ENCODE assay signal across 2 cellular contexts in the genomic region with DNA sequence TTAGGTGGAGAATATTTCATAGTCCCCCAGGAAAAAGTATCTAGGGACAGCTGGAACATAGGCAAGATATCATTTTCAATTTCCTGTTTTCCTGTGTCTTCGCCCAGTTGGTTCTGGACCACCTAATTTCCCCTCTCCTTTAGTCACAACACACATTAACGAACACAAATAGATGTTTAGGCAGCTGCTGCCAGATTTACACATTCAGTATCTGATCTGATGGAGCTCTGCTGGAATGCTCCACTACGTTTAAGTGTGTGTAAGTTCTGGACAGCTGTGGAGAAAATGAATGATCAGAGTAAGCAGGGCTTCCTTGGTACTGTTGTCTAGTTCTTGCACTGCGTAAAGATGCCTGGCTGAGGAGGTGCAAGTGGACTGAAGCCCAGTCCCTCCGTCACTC.
TF ChIP-seq lines count a peak whose summit lies in the region.

No MANE protein-coding gene starts in this region.

TF ChIP-seq in GM23338, 12 proteins besides CTCF, POLR2A, EP300 and RAD21 (continues in another document):
- TF ChIP-seq NANOG (IDR thresholded peaks at IDR 0.05; ENCODE audit: borderline replicate concordance), result no peak
- TF ChIP-seq EZH2 (IDR thresholded peaks at IDR 0.05; ENCODE audit: low read depth, unreplicated experiment), result no peak
- TF ChIP-seq, protein P1, sequence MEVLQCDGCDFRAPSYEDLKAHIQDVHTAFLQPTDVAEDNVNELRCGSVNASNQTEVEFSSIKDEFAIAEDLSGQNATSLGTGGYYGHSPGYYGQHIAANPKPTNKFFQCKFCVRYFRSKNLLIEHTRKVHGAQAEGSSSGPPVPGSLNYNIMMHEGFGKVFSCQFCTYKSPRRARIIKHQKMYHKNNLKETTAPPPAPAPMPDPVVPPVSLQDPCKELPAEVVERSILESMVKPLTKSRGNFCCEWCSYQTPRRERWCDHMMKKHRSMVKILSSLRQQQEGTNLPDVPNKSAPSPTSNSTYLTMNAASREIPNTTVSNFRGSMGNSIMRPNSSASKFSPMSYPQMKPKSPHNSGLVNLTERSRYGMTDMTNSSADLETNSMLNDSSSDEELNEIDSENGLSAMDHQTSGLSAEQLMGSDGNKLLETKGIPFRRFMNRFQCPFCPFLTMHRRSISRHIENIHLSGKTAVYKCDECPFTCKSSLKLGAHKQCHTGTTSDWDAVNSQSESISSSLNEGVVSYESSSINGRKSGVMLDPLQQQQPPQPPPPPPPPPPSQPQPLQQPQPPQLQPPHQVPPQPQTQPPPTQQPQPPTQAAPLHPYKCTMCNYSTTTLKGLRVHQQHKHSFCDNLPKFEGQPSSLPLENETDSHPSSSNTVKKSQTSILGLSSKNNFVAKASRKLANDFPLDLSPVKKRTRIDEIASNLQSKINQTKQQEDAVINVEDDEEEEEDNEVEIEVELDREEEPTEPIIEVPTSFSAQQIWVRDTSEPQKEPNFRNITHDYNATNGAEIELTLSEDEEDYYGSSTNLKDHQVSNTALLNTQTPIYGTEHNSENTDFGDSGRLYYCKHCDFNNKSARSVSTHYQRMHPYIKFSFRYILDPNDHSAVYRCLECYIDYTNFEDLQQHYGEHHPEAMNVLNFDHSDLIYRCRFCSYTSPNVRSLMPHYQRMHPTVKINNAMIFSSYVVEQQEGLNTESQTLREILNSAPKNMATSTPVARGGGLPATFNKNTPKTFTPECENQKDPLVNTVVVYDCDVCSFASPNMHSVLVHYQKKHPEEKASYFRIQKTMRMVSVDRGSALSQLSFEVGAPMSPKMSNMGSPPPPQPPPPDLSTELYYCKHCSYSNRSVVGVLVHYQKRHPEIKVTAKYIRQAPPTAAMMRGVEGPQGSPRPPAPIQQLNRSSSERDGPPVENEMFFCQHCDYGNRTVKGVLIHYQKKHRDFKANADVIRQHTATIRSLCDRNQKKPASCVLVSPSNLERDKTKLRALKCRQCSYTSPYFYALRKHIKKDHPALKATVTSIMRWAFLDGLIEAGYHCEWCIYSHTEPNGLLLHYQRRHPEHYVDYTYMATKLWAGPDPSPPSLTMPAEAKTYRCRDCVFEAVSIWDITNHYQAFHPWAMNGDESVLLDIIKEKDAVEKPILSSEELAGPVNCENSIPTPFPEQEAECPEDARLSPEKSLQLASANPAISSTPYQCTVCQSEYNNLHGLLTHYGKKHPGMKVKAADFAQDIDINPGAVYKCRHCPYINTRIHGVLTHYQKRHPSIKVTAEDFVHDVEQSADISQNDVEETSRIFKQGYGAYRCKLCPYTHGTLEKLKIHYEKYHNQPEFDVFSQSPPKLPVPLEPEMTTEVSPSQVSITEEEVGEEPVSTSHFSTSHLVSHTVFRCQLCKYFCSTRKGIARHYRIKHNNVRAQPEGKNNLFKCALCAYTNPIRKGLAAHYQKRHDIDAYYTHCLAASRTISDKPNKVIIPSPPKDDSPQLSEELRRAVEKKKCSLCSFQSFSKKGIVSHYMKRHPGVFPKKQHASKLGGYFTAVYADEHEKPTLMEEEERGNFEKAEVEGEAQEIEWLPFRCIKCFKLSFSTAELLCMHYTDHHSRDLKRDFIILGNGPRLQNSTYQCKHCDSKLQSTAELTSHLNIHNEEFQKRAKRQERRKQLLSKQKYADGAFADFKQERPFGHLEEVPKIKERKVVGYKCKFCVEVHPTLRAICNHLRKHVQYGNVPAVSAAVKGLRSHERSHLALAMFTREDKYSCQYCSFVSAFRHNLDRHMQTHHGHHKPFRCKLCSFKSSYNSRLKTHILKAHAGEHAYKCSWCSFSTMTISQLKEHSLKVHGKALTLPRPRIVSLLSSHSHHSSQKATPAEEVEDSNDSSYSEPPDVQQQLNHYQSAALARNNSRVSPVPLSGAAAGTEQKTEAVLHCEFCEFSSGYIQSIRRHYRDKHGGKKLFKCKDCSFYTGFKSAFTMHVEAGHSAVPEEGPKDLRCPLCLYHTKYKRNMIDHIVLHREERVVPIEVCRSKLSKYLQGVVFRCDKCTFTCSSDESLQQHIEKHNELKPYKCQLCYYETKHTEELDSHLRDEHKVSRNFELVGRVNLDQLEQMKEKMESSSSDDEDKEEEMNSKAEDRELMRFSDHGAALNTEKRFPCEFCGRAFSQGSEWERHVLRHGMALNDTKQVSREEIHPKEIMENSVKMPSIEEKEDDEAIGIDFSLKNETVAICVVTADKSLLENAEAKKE (CRISPR knock-in tag; IDR thresholded peaks at IDR 0.05), result no peak
- TF ChIP-seq JUNB (IDR thresholded peaks at IDR 0.05; ENCODE audit: unreplicated experiment), result no peak
- TF ChIP-seq POLR2AphosphoS5 (IDR thresholded peaks at IDR 0.05; ENCODE audit: low read depth), result no peak
- TF ChIP-seq EZH2phosphoT487 (IDR thresholded peaks at IDR 0.05; ENCODE audit: unreplicated experiment), result no peak
- no peak for TF ChIP-seq ZNF114 (CRISPR knock-in tag; IDR thresholded peaks at IDR 0.05)
- no peak for TF ChIP-seq ZNF331 (CRISPR knock-in tag; IDR thresholded peaks at IDR 0.05; ENCODE audit: low read depth)
- no peak for TF ChIP-seq STAT1 (IDR thresholded peaks at IDR 0.05; ENCODE audit: unreplicated experiment)
- TF ChIP-seq ETS1 (IDR thresholded peaks at IDR 0.05), result no peak

TF ChIP-seq in H1, 55 proteins besides CTCF, POLR2A, EP300 and RAD21:
- TF ChIP-seq CEBPB (IDR thresholded peaks at IDR 0.05; ENCODE audit: low read depth, low read length) (no peak), ASH2L (IDR thresholded peaks at IDR 0.05; ENCODE audit: low read length) (no peak), KDM4A (IDR thresholded peaks at IDR 0.05; ENCODE audit: low read depth, low read length, severe bottlenecking) (no peak), CBX5 (IDR thresholded peaks at IDR 0.05; ENCODE audit: low read depth, low read length) (no peak), SIN3A (conservative IDR thresholded peaks at IDR 0.05 in 1 of 2, IDR thresholded peaks at IDR 0.05 in 1 of 2; ENCODE audit: low read depth in 1 of 2, low read length in 2 of 2) (no peak), TAF7 (optimal IDR thresholded peaks at IDR 0.05; ENCODE audit: borderline replicate concordance, low read depth, low read length) (no peak), CHD2 (IDR thresholded peaks at IDR 0.05; ENCODE audit: low read length) (no peak), RNF2 (IDR thresholded peaks at IDR 0.05; ENCODE audit: borderline replicate concordance, low read depth, low read length, missing control alignments, poor library complexity, severe bottlenecking) (no peak), PHF8 (conservative IDR thresholded peaks at IDR 0.05; ENCODE audit: low read depth, low read length) (no peak), GTF2F1 (IDR thresholded peaks at IDR 0.05; ENCODE audit: borderline replicate concordance, low read depth, low read length) (no peak), SP4 (IDR thresholded peaks at IDR 0.05; ENCODE audit: low read length) (no peak), CREB1 (IDR thresholded peaks at IDR 0.05) (no peak)
